7 cellular contexts compared by ENCODE assay signal in the genomic region with DNA sequence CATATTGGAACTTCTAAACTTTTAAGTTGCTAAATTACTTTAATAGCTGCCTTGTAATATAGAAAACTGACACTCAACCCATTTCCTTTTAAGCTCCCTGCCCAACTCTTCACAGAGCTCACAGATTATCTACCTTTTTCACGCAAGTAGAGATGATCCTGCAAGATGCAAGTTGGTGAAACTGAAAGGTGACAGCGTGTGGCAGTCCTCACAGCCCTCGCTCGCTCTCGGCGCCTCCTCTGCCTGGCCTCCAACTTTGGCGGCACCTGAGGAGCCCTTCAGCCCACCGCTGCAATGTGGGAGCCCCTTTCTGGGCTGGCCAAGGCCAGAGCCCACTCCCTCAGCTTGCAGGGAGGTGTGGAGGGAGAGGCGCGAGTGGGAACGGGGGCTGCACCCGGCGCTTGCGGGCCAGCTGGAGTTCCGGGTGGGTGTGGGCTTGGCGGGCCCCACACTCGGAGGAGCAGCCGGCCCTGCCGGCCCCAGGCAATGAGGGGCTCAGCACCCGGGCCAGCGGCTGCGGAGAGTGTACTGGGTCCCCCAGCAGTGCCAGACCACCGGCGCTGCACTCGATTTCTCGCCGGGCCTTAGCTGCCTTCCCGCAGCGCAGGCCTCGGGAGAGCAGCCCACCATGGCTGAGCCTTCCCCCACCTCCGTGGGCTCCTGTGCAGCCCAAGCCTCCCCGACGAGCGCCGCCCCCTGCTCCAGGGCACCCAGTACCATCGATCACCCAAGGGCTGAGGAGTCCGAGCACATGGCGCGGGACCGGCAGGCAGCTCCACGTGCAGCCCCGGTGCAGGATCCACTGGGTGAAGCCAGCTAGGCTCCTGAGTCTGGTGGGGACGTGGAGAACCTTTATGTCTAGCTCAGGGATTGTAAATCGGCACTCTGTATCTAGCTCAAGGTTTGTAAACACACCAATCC.
DNase-seq lines count a peak whose midpoint lies in the region; ATAC-seq and TF ChIP-seq lines count a peak whose summit lies in the region.
"Not testable (repeated sequence)": the region's sequence is repeated elsewhere in the genome, so short reads cannot be mapped to it uniquely, and the experiment has no call there.

No MANE protein-coding gene starts in this region.

- H3K27ac ChIP-seq in CD8-positive, alpha-beta memory T cell (ENCODE audit: low read depth, low read length), result not testable (repeated sequence)

- not testable (repeated sequence) for H3K36me3 ChIP-seq in CD8-positive, alpha-beta memory T cell (ENCODE audit: insufficient read depth, low read length)

- peak overlapping the region in 6 of 7 donors; percentile 26 to 71 (median 54) for H3K4me3 Mint-ChIP-seq in CD8-positive, alpha-beta memory T cell
- not testable (repeated sequence) for H3K4me3 Mint-ChIP-seq in activated CD4-positive, alpha-beta T cell treated with anti-CD3 and anti-CD28 coated beads for 36 hours; activated naive CD4-positive, alpha-beta T cell treated with anti-CD3 and anti-CD28 coated beads for 36 hours
- H3K4me3 Mint-ChIP-seq in activated CD8-positive, alpha-beta memory T cell treated with anti-CD3 and anti-CD28 coated beads, Interleukin-2, amount 10 ng/mL, durations not matched to agents 7 days and 5 days, result peak overlapping the region; percentile 6
- peak overlapping the region; percentile 21 for H3K4me3 Mint-ChIP-seq in endothelial cell (ENCODE audit: unreplicated experiment)
- peak overlapping the region; percentile 64 for H3K4me3 Mint-ChIP-seq in natural killer cell treated with Interleukin-12 subunit alpha and Interleukin-12 subunit beta and Interleukin-15 and Interleukin-18, amount 100 ng/mL, for 72 hours

- H3K9me3 Mint-ChIP-seq in CD8-positive, alpha-beta memory T cell; activated CD4-positive, alpha-beta T cell treated with anti-CD3 and anti-CD28 coated beads for 36 hours (ENCODE audit: low read depth); activated CD8-positive, alpha-beta memory T cell treated with anti-CD3 and anti-CD28 coated beads, Interleukin-2, amount 10 ng/mL, durations not matched to agents 7 days and 5 days (ENCODE audit: low read depth); activated naive CD4-positive, alpha-beta T cell treated with anti-CD3 and anti-CD28 coated beads for 36 hours; endothelial cell (ENCODE audit: unreplicated experiment); natural killer cell treated with Interleukin-12 subunit alpha and Interleukin-12 subunit beta and Interleukin-15 and Interleukin-18, amount 100 ng/mL, for 72 hours: not testable (repeated sequence)

- CTCF ChIA-PET in CD8-positive, alpha-beta memory T cell (lab: Charles Lee), result interaction anchor here (1.2 to 1.5 kb wide), 3 partner anchors 9 to 50 kb away, joined by 3 read pairs; no protein-coding TSS in a partner anchor
- CTCF ChIA-PET in activated CD4-positive, alpha-beta T cell treated with anti-CD3 and anti-CD28 coated beads for 36 hours (lab: Charles Lee), result interaction anchor here (1.0 to 1.4 kb wide), 2 partner anchors 24 to 49 kb away, joined by 3 to 4 read pairs; no protein-coding TSS in a partner anchor
- CTCF ChIA-PET in activated CD8-positive, alpha-beta memory T cell treated with anti-CD3 and anti-CD28 coated beads, Interleukin-2, amount 10 ng/mL, durations not matched to agents 7 days and 5 days (lab: Charles Lee), result interaction anchor here (1.8 kb wide), 1 partner anchor 50 kb away, joined by 6 read pairs; no protein-coding TSS in a partner anchor
- CTCF ChIA-PET in activated naive CD4-positive, alpha-beta T cell treated with anti-CD3 and anti-CD28 coated beads for 36 hours (lab: Charles Lee), result interaction anchor here (0.7 kb wide), 1 partner anchor 24 kb away, joined by 4 read pairs; no protein-coding TSS in a partner anchor

- not testable (repeated sequence) for H3K4me3 ChIP-seq in CD8-positive, alpha-beta memory T cell (ENCODE audit: low read length)

- not testable (repeated sequence) for H3K27me3 ChIP-seq in CD8-positive, alpha-beta memory T cell (ENCODE audit: insufficient read depth, low read length, poor library complexity, severe bottlenecking)

- H3K36me3 Mint-ChIP-seq in CD8-positive, alpha-beta memory T cell, result peaks cover 0 to 43% (median 16%) of the 10 kb centered on the region in 3 donors
- peaks cover 37% of the 10 kb centered on the region for H3K36me3 Mint-ChIP-seq in activated CD4-positive, alpha-beta T cell treated with anti-CD3 and anti-CD28 coated beads for 36 hours (ENCODE audit: low read depth)
- peaks cover 44% of the 10 kb centered on the region for H3K36me3 Mint-ChIP-seq in activated CD8-positive, alpha-beta memory T cell treated with anti-CD3 and anti-CD28 coated beads, Interleukin-2, amount 10 ng/mL, durations not matched to agents 7 days and 5 days
- H3K36me3 Mint-ChIP-seq in activated naive CD4-positive, alpha-beta T cell treated with anti-CD3 and anti-CD28 coated beads for 36 hours (ENCODE audit: low read depth), result peaks cover 22% of the 10 kb centered on the region
- peaks cover 11% of the 10 kb centered on the region for H3K36me3 Mint-ChIP-seq in endothelial cell (ENCODE audit: low read depth, unreplicated experiment)
- peaks cover 16% of the 10 kb centered on the region for H3K36me3 Mint-ChIP-seq in natural killer cell treated with Interleukin-12 subunit alpha and Interleukin-12 subunit beta and Interleukin-15 and Interleukin-18, amount 100 ng/mL, for 72 hours

- not testable (repeated sequence) for H3K9me3 ChIP-seq in CD8-positive, alpha-beta memory T cell (ENCODE audit: low read length)

- not testable (repeated sequence) for H3K27me3 Mint-ChIP-seq in CD8-positive, alpha-beta memory T cell; activated CD4-positive, alpha-beta T cell treated with anti-CD3 and anti-CD28 coated beads for 36 hours; activated CD8-positive, alpha-beta memory T cell treated with anti-CD3 and anti-CD28 coated beads, Interleukin-2, amount 10 ng/mL, durations not matched to agents 7 days and 5 days; activated naive CD4-positive, alpha-beta T cell treated with anti-CD3 and anti-CD28 coated beads for 36 hours (ENCODE audit: low read depth); natural killer cell treated with Interleukin-12 subunit alpha and Interleukin-12 subunit beta and Interleukin-15 and Interleukin-18, amount 100 ng/mL, for 72 hours
- H3K27me3 Mint-ChIP-seq in endothelial cell (ENCODE audit: unreplicated experiment), result peaks cover 13% of the 10 kb centered on the region

- not testable (repeated sequence) for TF ChIP-seq CTCF in endothelial cell (IDR thresholded peaks at IDR 0.05; ENCODE audit: unreplicated experiment)

- H3K27ac Mint-ChIP-seq in CD8-positive, alpha-beta memory T cell, result peak overlapping the region in 6 of 8 donors; percentile 50 to 91 (median 70)
- H3K27ac Mint-ChIP-seq in activated CD4-positive, alpha-beta T cell treated with anti-CD3 and anti-CD28 coated beads for 36 hours; activated naive CD4-positive, alpha-beta T cell treated with anti-CD3 and anti-CD28 coated beads for 36 hours; endothelial cell (ENCODE audit: unreplicated experiment); natural killer cell treated with Interleukin-12 subunit alpha and Interleukin-12 subunit beta and Interleukin-15 and Interleukin-18, amount 100 ng/mL, for 72 hours: not testable (repeated sequence)
- H3K27ac Mint-ChIP-seq in activated CD8-positive, alpha-beta memory T cell treated with anti-CD3 and anti-CD28 coated beads, Interleukin-2, amount 10 ng/mL, durations not matched to agents 7 days and 5 days, result peak overlapping the region; percentile 75

- ATAC-seq in activated CD4-positive, alpha-beta T cell treated with anti-CD3 and anti-CD28 coated beads for 36 hours, result peak; percentile 50
- peak; percentile 69 for ATAC-seq in activated CD8-positive, alpha-beta memory T cell treated with anti-CD3 and anti-CD28 coated beads, Interleukin-2, amount 10 ng/mL, durations not matched to agents 7 days and 5 days
- peak in 1 of 2 donors; percentile 73 for ATAC-seq in natural killer cell treated with Interleukin-12 subunit alpha and Interleukin-12 subunit beta and Interleukin-15 and Interleukin-18, amount 100 ng/mL, for 72 hours

- peaks cover 42% of the 10 kb centered on the region for H3K4me1 ChIP-seq in CD8-positive, alpha-beta memory T cell (ENCODE audit: insufficient read depth, low read length)

- POLR2A ChIA-PET in CD8-positive, alpha-beta memory T cell (lab: Charles Lee), result not testable (repeated sequence)
- POLR2A ChIA-PET in activated CD4-positive, alpha-beta T cell treated with anti-CD3 and anti-CD28 coated beads for 36 hours (lab: Charles Lee), result interaction anchor here (0.6 kb wide), 1 partner anchor 25 kb away, joined by 3 read pairs; no protein-coding TSS in a partner anchor

- DNase-seq in CD8-positive, alpha-beta memory T cell, result peak in 1 of 5 donors; percentile 6
- DNase-seq in activated CD4-positive, alpha-beta T cell treated with anti-CD3 and anti-CD28 coated beads for 36 hours, result peak; percentile 28
- DNase-seq in activated CD8-positive, alpha-beta memory T cell treated with anti-CD3 and anti-CD28 coated beads, Interleukin-2, amount 10 ng/mL, durations not matched to agents 7 days and 5 days, result peak; percentile 57
- peak; percentile 28 for DNase-seq in activated naive CD4-positive, alpha-beta T cell treated with anti-CD3 and anti-CD28 coated beads for 36 hours
- DNase-seq in endothelial cell (ENCODE audit: low spot score); natural killer cell treated with Interleukin-12 subunit alpha and Interleukin-12 subunit beta and Interleukin-15 and Interleukin-18, amount 100 ng/mL, for 72 hours (ENCODE audit: low spot score): not testable (repeated sequence)
- DNase-seq in stimulated activated CD8-positive, alpha-beta memory T cell treated with anti-CD3 and anti-CD28 coated beads, Interleukin-4, amount 100 ng/mL, for 48 hours, result peak; percentile 33

- intact Hi-C loops in activated CD4-positive, alpha-beta T cell treated with anti-CD3 and anti-CD28 coated beads for 36 hours (cut with DNase I, micrococcal nuclease); activated naive CD4-positive, alpha-beta T cell treated with anti-CD3 and anti-CD28 coated beads for 36 hours (cut with micrococcal nuclease): not testable (repeated sequence)

- H3K4me1 Mint-ChIP-seq in CD8-positive, alpha-beta memory T cell, result peaks cover 60 to 86% (median 79%) of the 10 kb centered on the region in 3 donors
- peaks cover 52% of the 10 kb centered on the region for H3K4me1 Mint-ChIP-seq in activated CD4-positive, alpha-beta T cell treated with anti-CD3 and anti-CD28 coated beads for 36 hours
- peaks cover 51% of the 10 kb centered on the region for H3K4me1 Mint-ChIP-seq in activated CD8-positive, alpha-beta memory T cell treated with anti-CD3 and anti-CD28 coated beads, Interleukin-2, amount 10 ng/mL, durations not matched to agents 7 days and 5 days
- peaks cover 55% of the 10 kb centered on the region for H3K4me1 Mint-ChIP-seq in activated naive CD4-positive, alpha-beta T cell treated with anti-CD3 and anti-CD28 coated beads for 36 hours (ENCODE audit: low read depth)
- H3K4me1 Mint-ChIP-seq in endothelial cell (ENCODE audit: unreplicated experiment), result peaks cover 53% of the 10 kb centered on the region
- H3K4me1 Mint-ChIP-seq in natural killer cell treated with Interleukin-12 subunit alpha and Interleukin-12 subunit beta and Interleukin-15 and Interleukin-18, amount 100 ng/mL, for 72 hours (ENCODE audit: low read depth in 2 of 2), result peaks cover 40 to 59% of the 10 kb centered on the region in 2 donors
